ENCODE assay signal across 8 cellular contexts in the genomic region with DNA sequence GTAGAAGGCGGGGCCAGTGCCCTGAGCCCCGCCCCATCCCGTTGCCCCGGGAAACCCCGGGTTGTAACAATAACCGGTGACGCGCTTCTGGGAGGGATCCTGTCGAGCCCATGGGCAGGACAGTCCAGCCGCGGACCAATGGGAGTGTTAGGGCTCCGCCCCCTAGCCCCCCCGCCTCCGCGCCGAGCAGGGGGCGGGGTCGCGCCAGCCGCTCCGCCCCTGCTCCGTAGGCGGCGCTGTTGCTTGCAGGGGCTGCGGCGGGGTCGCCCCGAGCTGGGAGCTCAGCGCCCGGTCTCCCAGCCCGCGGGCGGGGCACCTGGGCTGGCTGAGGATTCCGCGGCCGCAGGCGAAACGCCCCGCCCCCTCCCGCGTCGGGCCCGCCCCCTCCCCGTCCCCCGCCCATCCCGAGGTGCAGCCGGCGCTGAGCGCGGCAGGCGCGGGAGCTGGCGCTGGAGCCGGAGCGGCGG.
DNase-seq lines count a peak whose midpoint lies in the region; ATAC-seq, FAIRE-seq and TF ChIP-seq lines count a peak whose summit lies in the region.

A gene (plus strand): TSS at position 407 of the 467 bp plus-strand sequence.

- H3K4me1 ChIP-seq in DND-41 (ENCODE audit: insufficient read depth, low read length) (peaks cover 51% of the 10 kb centered on the region), RWPE2 (ENCODE audit: insufficient read depth, poor library complexity, severe bottlenecking) (peaks cover 31% of the 10 kb centered on the region)

- H3K9me3 ChIP-seq in DND-41 (ENCODE audit: insufficient read depth, low read length, severe bottlenecking), result no peaks in the 10 kb centered on the region
- no peaks in the 10 kb centered on the region for H3K9me3 ChIP-seq in RWPE2 (ENCODE audit: severe bottlenecking)

- no peak within 1 kb of the TSS for H3K27ac ChIP-seq in DND-41 (ENCODE audit: low read length)
- H3K27ac ChIP-seq in RWPE2 (ENCODE audit: poor library complexity, severe bottlenecking), result peak within 1 kb of the TSS; percentile 38

- H3K27me3 Mint-ChIP-seq in nephron (ENCODE audit: low read depth), result peaks cover 17% of the 10 kb centered on the region

- no peak for TF ChIP-seq POLR2A in H54 (IDR thresholded peaks at IDR 0.05; ENCODE audit: low read depth, low read length)

- no peak for FAIRE-seq in H54 (lab: Jason Lieb, UNC)

- TF ChIP-seq CTCF in DND-41 (IDR thresholded peaks at IDR 0.05; ENCODE audit: borderline replicate concordance, extremely low read depth, low read length, poor library complexity, severe bottlenecking) (peak; percentile 81), LNCaP clone FGC (IDR thresholded peaks at IDR 0.05; ENCODE audit: control insufficient read depth, extremely low read depth, insufficient read depth) (peak; percentile 60), RWPE2 (IDR thresholded peaks at IDR 0.05; ENCODE audit: poor library complexity, severe bottlenecking) (peak; percentile 40), nephron (IDR thresholded peaks at IDR 0.05; ENCODE audit: unreplicated experiment in 3 of 3) (peak; percentile 63 to 82 (median 63))

- peak; percentile 96 for DNase-seq in DND-41
- peak; percentile 100 for DNase-seq in H54 (ENCODE audit: insufficient read length, low spot score)
- peak; percentile 91 for DNase-seq in LNCaP clone FGC (ENCODE audit: low read depth)
- peak; percentile 99 for DNase-seq in RWPE2 (ENCODE audit: low spot score)
- peak; percentile 98 for DNase-seq in activated effector memory CD4-positive, alpha-beta T cell treated with anti-CD3 and anti-CD28 coated beads, Interleukin-2, amount 50 U/mL, for 16 hours
- DNase-seq in fibroblast of the conjunctiva (ENCODE audit: low read depth), result peak; percentile 90
- DNase-seq in stimulated activated naive CD8-positive, alpha-beta T cell treated with anti-CD3 and anti-CD28 coated beads, Interleukin-15, Interleukin-2, amounts not matched to agents 100 U/mL and 50 U/mL, for 24 hours, result peak; percentile 94

- peak within 1 kb of the TSS; percentile 83 for H3K4me2 ChIP-seq in DND-41 (ENCODE audit: insufficient read depth, low read length)

- peak within 1 kb of the TSS in 2 of 3 experiments; percentile 51 to 67 for H3K27ac Mint-ChIP-seq in nephron

- peak within 1 kb of the TSS; percentile 78 to 85 (median 84) for H3K4me3 Mint-ChIP-seq in nephron

- peak within 1 kb of the TSS; percentile 27 for H2AFZ ChIP-seq in DND-41 (ENCODE audit: low read depth, low read length)

- H3K4me1 Mint-ChIP-seq in nephron, result peaks cover 66% of the 10 kb centered on the region

- H3K27me3 ChIP-seq in DND-41 (ENCODE audit: insufficient read depth, low read length, poor library complexity) (peaks cover 18% of the 10 kb centered on the region), RWPE2 (ENCODE audit: insufficient read depth, poor library complexity, severe bottlenecking) (peaks cover 8% of the 10 kb centered on the region)

- H3K4me3 ChIP-seq in DND-41 (ENCODE audit: low read depth in 1 of 2, low read length in 2 of 2) (peak within 1 kb of the TSS in 1 of 2 experiments; percentile 56; a peak in 3 of 4 replicates), LNCaP clone FGC (ENCODE audit: low read depth, low read length) (peak within 1 kb of the TSS; percentile 40), RWPE2 (ENCODE audit: severe bottlenecking) (peak within 1 kb of the TSS; percentile 34)

- H4K20me1 ChIP-seq in DND-41 (ENCODE audit: insufficient read depth, low read length), result peaks cover 27% of the 10 kb centered on the region

- H3K36me3 ChIP-seq in DND-41 (ENCODE audit: insufficient read depth, low read length) (no peaks in the 10 kb centered on the region), RWPE2 (ENCODE audit: low read depth) (no peaks in the 10 kb centered on the region)

- no peaks in the 10 kb centered on the region for H3K79me2 ChIP-seq in DND-41 (ENCODE audit: insufficient read depth, low read length)

- H3K9ac ChIP-seq in DND-41 (ENCODE audit: low read depth, low read length), result peak within 1 kb of the TSS; percentile 52

- H3K9me3 Mint-ChIP-seq in nephron, result no peaks in the 10 kb centered on the region

- peak; percentile 87 for ATAC-seq in DND-41 (ENCODE audit: insufficient read depth, low read depth)
- ATAC-seq in RWPE2 (ENCODE audit: low read depth), result peak; percentile 78
- ATAC-seq in stimulated activated naive CD8-positive, alpha-beta T cell treated with anti-CD3 and anti-CD28 coated beads, Interleukin-15, Interleukin-2, amounts not matched to agents 100 U/mL and 50 U/mL, for 24 hours, result peak; percentile 92

- no peaks in the 10 kb centered on the region for H3K36me3 Mint-ChIP-seq in nephron (ENCODE audit: low read depth)
